1 cellular context compared by ENCODE assay signal in the genomic region with DNA sequence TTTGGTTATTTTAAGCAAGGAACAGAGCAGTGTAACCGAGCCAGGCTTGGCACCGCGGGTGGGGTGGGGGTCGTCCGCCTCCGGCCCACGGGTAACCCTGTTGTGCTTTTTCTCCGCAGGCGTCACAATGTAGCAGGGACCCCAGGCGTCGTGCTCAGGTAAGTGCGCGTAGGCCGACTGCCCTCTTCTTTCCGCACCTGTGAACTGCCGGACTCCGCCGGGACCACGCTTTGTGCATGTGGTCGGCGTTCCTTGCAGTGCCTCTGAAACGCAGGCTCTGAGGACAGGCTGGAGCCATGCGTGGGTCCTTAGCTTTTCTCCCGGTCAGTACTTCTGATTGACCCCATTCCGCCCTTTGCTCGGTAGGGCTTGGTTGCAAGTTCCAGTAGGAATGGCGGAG.
TF ChIP-seq lines count a peak whose summit lies in the region.

No MANE protein-coding gene starts in this region.

TF ChIP-seq in IMR-90, 13 proteins besides CTCF, POLR2A, EP300 and RAD21:
- TF ChIP-seq BHLHE40 (IDR thresholded peaks at IDR 0.05; ENCODE audit: low read depth, low read length) (no peak), MXI1 (IDR thresholded peaks at IDR 0.05; ENCODE audit: borderline replicate concordance, low read depth, low read length) (no peak), MAZ (IDR thresholded peaks at IDR 0.05; ENCODE audit: borderline replicate concordance, low read depth, low read length) (no peak), CEBPB (IDR thresholded peaks at IDR 0.05; ENCODE audit: low read depth, low read length) (no peak), FOS (IDR thresholded peaks at IDR 0.05; ENCODE audit: low read depth, low read length) (no peak), NFE2L2 (IDR thresholded peaks at IDR 0.05; ENCODE audit: low read depth, low read length) (no peak), RCOR1 (IDR thresholded peaks at IDR 0.05; ENCODE audit: insufficient replicate concordance, low read length) (no peak), MAFK (IDR thresholded peaks at IDR 0.05; ENCODE audit: low read depth, low read length) (no peak), RFX5 (IDR thresholded peaks at IDR 0.05; ENCODE audit: low read depth, low read length) (no peak), SMC3 (IDR thresholded peaks at IDR 0.05; ENCODE audit: low read depth, low read length) (no peak)
- TF ChIP-seq, protein P1, sequence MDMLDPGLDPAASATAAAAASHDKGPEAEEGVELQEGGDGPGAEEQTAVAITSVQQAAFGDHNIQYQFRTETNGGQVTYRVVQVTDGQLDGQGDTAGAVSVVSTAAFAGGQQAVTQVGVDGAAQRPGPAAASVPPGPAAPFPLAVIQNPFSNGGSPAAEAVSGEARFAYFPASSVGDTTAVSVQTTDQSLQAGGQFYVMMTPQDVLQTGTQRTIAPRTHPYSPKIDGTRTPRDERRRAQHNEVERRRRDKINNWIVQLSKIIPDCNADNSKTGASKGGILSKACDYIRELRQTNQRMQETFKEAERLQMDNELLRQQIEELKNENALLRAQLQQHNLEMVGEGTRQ (IDR thresholded peaks at IDR 0.05; ENCODE audit: low read depth, low read length) = no peak
